ENCODE assay signal across 11 cellular contexts in the genomic region with DNA sequence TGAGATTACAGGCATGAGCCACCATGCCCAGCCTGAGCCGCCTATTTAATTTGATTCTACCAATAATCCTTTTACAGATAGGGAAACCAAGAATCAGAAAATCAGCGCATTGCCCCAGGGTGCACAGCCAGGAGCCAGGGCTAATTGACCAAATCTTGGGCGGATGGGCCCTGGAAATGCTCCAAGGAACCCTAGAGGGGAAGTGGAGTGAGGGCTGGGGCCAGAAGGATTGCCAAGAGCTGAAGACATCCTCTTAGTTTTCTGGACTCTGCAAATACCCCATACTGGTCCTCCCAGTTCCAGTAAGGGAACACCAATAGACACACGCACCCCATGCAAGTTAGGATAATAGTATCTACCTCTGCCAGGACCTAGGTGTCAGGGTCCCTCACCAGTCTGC. TPM values are rescaled to one million over a fixed set of nuclear protein-coding genes. Genes with fewer than 3 reads are reported as not detected.
DNase-seq lines count a peak whose midpoint lies in the region; ATAC-seq, FAIRE-seq and TF ChIP-seq lines count a peak whose summit lies in the region.
"Had no signal": no experiment of that assay in that cellular context is flagged by ENCODE, and none has a peak within 500 bp of the region (broad histone marks: within the 10 kb centered on the region; RNA-seq: fewer than 3 reads in every experiment).

No MANE protein-coding gene starts in this region.

- peak overlapping the region; percentile 82 for H3K9ac ChIP-seq in GM12878 (ENCODE audit: control insufficient read depth, insufficient read depth, low read length)

- H3K27me3 ChIP-seq in breast epithelium (no peaks in the 10 kb centered on the region), GM12878 (replicated peaks in 1 of 2; ENCODE audit: control insufficient read depth in 2 of 2, insufficient read depth in 2 of 2, low read length in 1 of 2) (no peaks in the 10 kb centered on the region), uterus (no peaks in the 10 kb centered on the region), SJCRH30 (no peaks in the 10 kb centered on the region)

- peak overlapping the region; percentile 99 for H3K4me2 ChIP-seq in GM12878 (ENCODE audit: control insufficient read depth, insufficient read depth)

- H3K27ac ChIP-seq in breast epithelium (peak overlapping the region; percentile 76 to 96), GM12878 (ENCODE audit: control insufficient read depth, insufficient read depth) (peak overlapping the region; percentile 98), mesodermal cell (ENCODE audit: low read depth, low read length, severe bottlenecking) (peak overlapping the region; percentile 96), uterus (peak overlapping the region; percentile 80 to 81), SJCRH30 (no peak overlapping the region)

- in situ Hi-C loops in GM12878 (cut with MboI), result no loop called here

- H3K27ac Mint-ChIP-seq in MCF 10A (ENCODE audit: low read depth, unreplicated experiment), result no peak overlapping the region

- CTCF ChIA-PET in MCF 10A (lab: Yijun Ruan, JAX) (interaction anchor here (0.9 to 1.7 kb wide), 3 partner anchors 16 to 45 kb away, joined by 3 to 16 read pairs (median 4); a partner anchor contains a TSS), GM12878 (lab: Yijun Ruan, JAX) (interaction anchor here (0.6 to 4.9 kb wide), 8 partner anchors 16 to 126 kb away, joined by 3 to 29 read pairs (median 6); a partner anchor contains a TSS)

- H3K4me3 ChIP-seq in breast epithelium, result no peak overlapping the region
- H3K4me3 ChIP-seq in GM12878, result peak overlapping the region; percentile 63; the same call in 1 of the 2 replicates
- H3K4me3 ChIP-seq in mesodermal cell (ENCODE audit: extremely low read depth, insufficient read depth, low read length, poor library complexity, severe bottlenecking), result no peak overlapping the region
- no peak overlapping the region for H3K4me3 ChIP-seq in uterus
- no peak overlapping the region for H3K4me3 ChIP-seq in SJCRH30

- no peaks in the 10 kb centered on the region for H4K20me1 ChIP-seq in GM12878 (ENCODE audit: control insufficient read depth, insufficient read depth)

- no peak for TF ChIP-seq RAD21 in GM12878 (IDR thresholded peaks at IDR 0.05; ENCODE audit: insufficient read depth, low read depth, low read length)

- DNase-seq in breast epithelium (ENCODE audit: low spot score in 2 of 2), result no peak
- DNase-seq in MCF 10A (ENCODE audit: unreplicated experiment), result no peak
- DNase-seq in GM12878 (ENCODE audit: low read depth, low spot score), result no peak
- no peak for DNase-seq in uterus
- no peak for DNase-seq in SJCRH30
- DNase-seq in A172 (ENCODE audit: low spot score), result no peak
- no peak for DNase-seq in NOMO-1 (lab: John Stamatoyannopoulos, UW; ENCODE audit: unreplicated experiment in 2 of 2)
- DNase-seq: Calu3, NCI-H1930 had no signal

- H3K9me3 Mint-ChIP-seq in MCF 10A (ENCODE audit: unreplicated experiment), result no peaks in the 10 kb centered on the region

- H3K79me2 ChIP-seq in GM12878 (ENCODE audit: control insufficient read depth, insufficient read depth, low read length), result peaks cover 39% of the 10 kb centered on the region

- TF ChIP-seq POLR2A in breast epithelium (IDR thresholded peaks at IDR 0.05) (no peak), GM12878 (IDR thresholded peaks at IDR 0.05; ENCODE audit: low read depth, low read length) (no peak), uterus (IDR thresholded peaks at IDR 0.05) (no peak)

- POLR2A ChIA-PET in MCF 10A (lab: Yijun Ruan, JAX) (interaction anchor here (0.6 to 2.1 kb wide), 4 partner anchors 14 to 714 kb away, joined by 3 to 20 read pairs (median 3); a partner anchor contains a TSS), GM12878 (lab: Charles Lee) (interaction anchor here (0.8 to 8.0 kb wide), 5 partner anchors 17 to 84 kb away, joined by 3 to 100 read pairs (median 6); a partner anchor contains a TSS)

- no peak for TF ChIP-seq EP300 in GM12878 (IDR thresholded peaks at IDR 0.05; ENCODE audit: borderline replicate concordance in 1 of 2, control insufficient read depth in 1 of 2, low read depth in 2 of 2, low read length in 2 of 2)

- H3K36me3 ChIP-seq in breast epithelium, result no peaks in the 10 kb centered on the region
- peaks cover 0 to 3% of the 10 kb centered on the region in 2 experiments; a peak in 3 of 4 replicates for H3K36me3 ChIP-seq in GM12878 (ENCODE audit: control insufficient read depth in 2 of 2, insufficient read depth in 2 of 2, low read length in 1 of 2)
- peaks cover 23% of the 10 kb centered on the region for H3K36me3 ChIP-seq in mesodermal cell (ENCODE audit: control insufficient read depth, insufficient read depth, low read length)
- H3K36me3 ChIP-seq in uterus, result no peaks in the 10 kb centered on the region
- no peaks in the 10 kb centered on the region for H3K36me3 ChIP-seq in SJCRH30

- RAD21 ChIA-PET in GM12878 (lab: Charles Lee; ENCODE audit: unreplicated experiment), result interaction anchor here (1.1 to 4.6 kb wide), 4 partner anchors 16 to 270 kb away, joined by 3 to 35 read pairs (median 4); a partner anchor contains a TSS

- H2AFZ ChIP-seq in GM12878 (ENCODE audit: control insufficient read depth, low read depth, low read length), result no peak overlapping the region

- H3K4me1 ChIP-seq in breast epithelium (peaks cover 20 to 41% of the 10 kb centered on the region in 2 donors), GM12878 (ENCODE audit: control insufficient read depth, insufficient read depth, low read length) (peaks cover 39% of the 10 kb centered on the region), mesodermal cell (ENCODE audit: control insufficient read depth, insufficient read depth, low read length, poor library complexity, severe bottlenecking) (peaks cover 67% of the 10 kb centered on the region), uterus (peaks cover 0 to 15% of the 10 kb centered on the region in 2 donors), SJCRH30 (peaks cover 35% of the 10 kb centered on the region)

- no peak for FAIRE-seq in GM12878 (lab: Jason Lieb, UNC)
- FAIRE-seq: TTC549 had no signal

- 96% methylated on average over 4 of the region's 4 CpGs for WGBS in GM12878 (ENCODE audit: insufficient coverage, insufficient replicate concordance, low lambda C conversion rate, missing lambda C conversion rate)
- 95 to 98% methylated on average over 4 of the region's 4 CpGs for WGBS in mesodermal cell (ENCODE audit: insufficient coverage in 2 of 2), 2 experiments

- no peaks in the 10 kb centered on the region for H3K27me3 Mint-ChIP-seq in MCF 10A (ENCODE audit: insufficient read depth, unreplicated experiment)

- H3K4me3 Mint-ChIP-seq in MCF 10A (ENCODE audit: unreplicated experiment), result no peak overlapping the region

- no peak for ATAC-seq in GM12878

- H3K9me3 ChIP-seq in breast epithelium (no peaks in the 10 kb centered on the region), GM12878 (replicated peaks; ENCODE audit: control insufficient read depth, insufficient read depth, low read length) (no peaks in the 10 kb centered on the region), mesodermal cell (ENCODE audit: control insufficient read depth, low read length) (no peaks in the 10 kb centered on the region), uterus (no peaks in the 10 kb centered on the region), SJCRH30 (replicated peaks) (no peaks in the 10 kb centered on the region)

- TF ChIP-seq CTCF in breast epithelium (IDR thresholded peaks at IDR 0.05), result no peak
- TF ChIP-seq CTCF in MCF 10A (IDR thresholded peaks at IDR 0.05; ENCODE audit: unreplicated experiment), result no peak
- no peak for TF ChIP-seq CTCF in GM12878 (IDR thresholded peaks at IDR 0.05 in 2 of 3, conservative IDR thresholded peaks at IDR 0.05 in 1 of 3; ENCODE audit: control insufficient read depth in 2 of 3, extremely low read depth in 1 of 3, insufficient read depth in 1 of 3, low read depth in 3 of 3, low read length in 3 of 3)
- no peak for TF ChIP-seq CTCF in uterus (IDR thresholded peaks at IDR 0.05)

- peaks cover 43% of the 10 kb centered on the region for H3K4me1 Mint-ChIP-seq in MCF 10A (ENCODE audit: insufficient read depth, unreplicated experiment)

- SMC1A ChIA-PET in GM12878 (lab: Charles Lee; ENCODE audit: uncharacterized antibody, unreplicated experiment), result interaction anchor here (1.1 to 2.1 kb wide), 4 partner anchors 16 to 77 kb away, joined by 3 to 17 read pairs (median 6); a partner anchor contains a TSS

- peaks cover 7% of the 10 kb centered on the region for H3K36me3 Mint-ChIP-seq in MCF 10A (ENCODE audit: insufficient read depth, unreplicated experiment)

- BruUV-seq in MCF 10A (replicated peaks; lab: Mats Ljungman, UMichigan), result no TSS peak
- BruUV-seq in GM12878 (replicated peaks; lab: Mats Ljungman, UMichigan), result no TSS peak

- intact Hi-C loops in breast epithelium (cut with DNase I; ENCODE audit: low total_unique reads) (no loop called here), MCF 10A (cut with micrococcal nuclease) (no loop called here), GM12878 (cut with micrococcal nuclease; ENCODE audit: unreplicated experiment) (no loop called here), uterus (cut with DNase I; ENCODE audit: low total_unique reads) (no loop called here)

RNA-seq across cellular contexts. Expression of a gene that starts 3.8 kb away (rescaled TPM):
- total RNA-seq in breast epithelium (10 to 100 TPM; 19.3 to 25.9 (median 22.6) TPM), MCF 10A (2022) (12.1 and 14.7 TPM in 2 replicates), GM12878 (2014; rRNA removed) (26.0 and 31.7 TPM in 2 replicates), GM12878 (2014; rRNA removed; fragmentation: Illumina TruSeq; extraction: Trizol) (8.9 and 10.6 TPM in 2 replicates), GM12878 (2021) (65.6 and 65.7 TPM in 2 replicates), uterus (10 to 100 TPM in 3 of 4 donors, 1 to 10 TPM in 1; 2.3 to 37.6 (median 11.8) TPM)
- 48.1 and 49.7 TPM in 2 replicates for total RNA-seq in GM12878 (2013; cell fraction: nucleolus; rRNA removed)
- 18.0 TPM for polyA plus RNA-seq in GM12878 (2011; ENCODE audit: low read depth)
- polyA plus RNA-seq in GM12878 (2011; rRNA removed) (11.7 and 20.9 TPM in 2 replicates), GM12878 (2014; fragmentation: Illumina TruSeq; extraction: Trizol) (10.0 and 18.5 TPM in 2 replicates), GM12878 (2014; fragmentation: Nextera tagmentation; extraction: Ambion mirVana) (10 to 100 TPM in 1 of 2 experiments, 1 to 10 TPM in 1; 9.0 to 17.7 TPM), GM12878 (2014; rRNA removed) (35.6 and 45.2 TPM in 2 replicates), GM12878 (2016; fragmentation: Nextera tagmentation; extraction: Ambion mirVana) (10 to 100 TPM; 13.6 to 14.4 TPM)
- 21.3 and 24.3 TPM in 2 replicates for polyA plus RNA-seq in GM12878 (2011; cell fraction: cytosol; rRNA removed)
- 229 and 274 TPM in 2 replicates for polyA plus RNA-seq in GM12878 (2011; cell fraction: nucleus; rRNA removed)
- 28.8 and 33.4 TPM in 2 replicates for polyA plus RNA-seq in GM12878 (2012)
- 17.7 and 20.1 TPM in 2 replicates for polyA minus RNA-seq in GM12878 (2011; rRNA and poly(A)+ RNA removed)
- polyA minus RNA-seq in GM12878 (2011; cell fraction: cytosol; rRNA and poly(A)+ RNA removed), result 13.9 and 23.9 TPM in 2 replicates
- 22.0 and 39.2 TPM in 2 replicates for polyA minus RNA-seq in GM12878 (2011; cell fraction: nucleus; rRNA and poly(A)+ RNA removed)
- 71.7 TPM for polyA plus RNA-seq in mesodermal cell (2013, experiment 1 of 2)
- 59.8 TPM for polyA plus RNA-seq in mesodermal cell (2013, experiment 2 of 2)
- total RNA-seq in SJCRH30 (2014; rRNA removed; shearing (Covaris generic)), result 20.7 and 23.2 TPM in 2 replicates
- 10.3 and 13.2 TPM in 2 replicates for total RNA-seq in A172 (2014; rRNA removed; shearing (Covaris generic))

RNA-seq across cellular contexts. Expression of a gene that starts 5.3 kb away (rescaled TPM):
- total RNA-seq in breast epithelium (1 to 10 TPM in 2 of 3 donors, under 1 TPM in 1; 0.96 to 2.3 (median 1.3) TPM), MCF 10A (2022) (0.40 and 1.4 TPM in 2 replicates), GM12878 (2014; rRNA removed) (1.3 and 2.0 TPM in 2 replicates), GM12878 (2014; rRNA removed; fragmentation: Illumina TruSeq; extraction: Trizol) (0.85 and 1.1 TPM in 2 replicates), GM12878 (2021) (2.4 and 3.2 TPM in 2 replicates), uterus (1 to 10 TPM in 2 of 4 donors, under 1 TPM in 1, not detected in 1; 0.55 to 1.9 (median 1.3) TPM)
- 4.8 and 5.2 TPM in 2 replicates for total RNA-seq in GM12878 (2013; cell fraction: nucleolus; rRNA removed)
- polyA plus RNA-seq in GM12878 (2011; ENCODE audit: low read depth), result 0.75 TPM
- polyA plus RNA-seq in GM12878 (2011; rRNA removed) (4.8 and 5.7 TPM in 2 replicates), GM12878 (2014; fragmentation: Illumina TruSeq; extraction: Trizol) (1.1 and 1.5 TPM in 2 replicates), GM12878 (2014; fragmentation: Nextera tagmentation; extraction: Ambion mirVana) (under 1 TPM; 0.26 to 0.27 TPM), GM12878 (2014; rRNA removed) (2.3 and 2.7 TPM in 2 replicates), GM12878 (2016; fragmentation: Nextera tagmentation; extraction: Ambion mirVana) (1 to 10 TPM; 1.4 to 1.5 TPM)
- 6.0 and 7.4 TPM in 2 replicates for polyA plus RNA-seq in GM12878 (2011; cell fraction: cytosol; rRNA removed)
- 41.4 and 46.4 TPM in 2 replicates for polyA plus RNA-seq in GM12878 (2011; cell fraction: nucleus; rRNA removed)
- polyA plus RNA-seq in GM12878 (2012), result 1.8 and 1.9 TPM in 2 replicates
- polyA minus RNA-seq in GM12878 (2011; rRNA and poly(A)+ RNA removed), result 3.9 and 7.1 TPM in 2 replicates
- polyA minus RNA-seq in GM12878 (2011; cell fraction: cytosol; rRNA and poly(A)+ RNA removed), result 0.67 and 1.6 TPM in 2 replicates
- 10.3 and 10.4 TPM in 2 replicates for polyA minus RNA-seq in GM12878 (2011; cell fraction: nucleus; rRNA and poly(A)+ RNA removed)
- polyA plus RNA-seq in mesodermal cell (2013, experiment 1 of 2), result 8.8 TPM
- polyA plus RNA-seq in mesodermal cell (2013, experiment 2 of 2), result 7.5 TPM
- total RNA-seq in SJCRH30 (2014; rRNA removed; shearing (Covaris generic)), result 1.4 and 1.7 TPM in 2 replicates
- total RNA-seq in A172 (2014; rRNA removed; shearing (Covaris generic)), result 0.03 and 0.29 TPM in 2 replicates

RNA-seq across cellular contexts. Expression of a gene that starts 16.6 kb away (rescaled TPM):
- total RNA-seq in breast epithelium (10 to 100 TPM; 35.2 to 46.2 (median 44.2) TPM), MCF 10A (2022) (44.4 and 55.5 TPM in 2 replicates), GM12878 (2014; rRNA removed) (37.9 and 48.4 TPM in 2 replicates), GM12878 (2014; rRNA removed; fragmentation: Illumina TruSeq; extraction: Trizol) (34.1 and 35.0 TPM in 2 replicates), GM12878 (2021) (45.9 and 46.8 TPM in 2 replicates), uterus (10 to 100 TPM; 10.2 to 57.9 (median 27.3) TPM)
- total RNA-seq in GM12878 (2013; cell fraction: nucleolus; rRNA removed), result 22.6 and 25.6 TPM in 2 replicates
- polyA plus RNA-seq in GM12878 (2011; ENCODE audit: low read depth), result 30.4 TPM
- polyA plus RNA-seq in GM12878 (2011; rRNA removed) (27.8 and 39.4 TPM in 2 replicates), GM12878 (2014; fragmentation: Illumina TruSeq; extraction: Trizol) (25.1 and 42.6 TPM in 2 replicates), GM12878 (2014; fragmentation: Nextera tagmentation; extraction: Ambion mirVana) (100 to 1,000 TPM; 169 to 244 TPM), GM12878 (2014; rRNA removed) (51.1 and 59.8 TPM in 2 replicates), GM12878 (2016; fragmentation: Nextera tagmentation; extraction: Ambion mirVana) (100 to 1,000 TPM; 128 to 143 TPM)
- polyA plus RNA-seq in GM12878 (2011; cell fraction: cytosol; rRNA removed), result 57.1 and 59.1 TPM in 2 replicates
- 37.1 and 38.2 TPM in 2 replicates for polyA plus RNA-seq in GM12878 (2011; cell fraction: nucleus; rRNA removed)
- polyA plus RNA-seq in GM12878 (2012), result 48.9 and 50.2 TPM in 2 replicates
- polyA minus RNA-seq in GM12878 (2011; rRNA and poly(A)+ RNA removed), result 26.0 and 46.0 TPM in 2 replicates
- polyA minus RNA-seq in GM12878 (2011; cell fraction: cytosol; rRNA and poly(A)+ RNA removed), result 6.2 and 8.0 TPM in 2 replicates
- 17.3 and 30.6 TPM in 2 replicates for polyA minus RNA-seq in GM12878 (2011; cell fraction: nucleus; rRNA and poly(A)+ RNA removed)
- polyA plus RNA-seq in mesodermal cell (2013, experiment 1 of 2), result 44.5 TPM
- 37.3 TPM for polyA plus RNA-seq in mesodermal cell (2013, experiment 2 of 2)
- total RNA-seq in SJCRH30 (2014; rRNA removed; shearing (Covaris generic)), result 32.1 and 33.0 TPM in 2 replicates
- 48.0 and 59.4 TPM in 2 replicates for total RNA-seq in A172 (2014; rRNA removed; shearing (Covaris generic))

RNA-seq across cellular contexts. Expression of a gene that starts 35.9 kb away (rescaled TPM):
- total RNA-seq in breast epithelium (10 to 100 TPM; 15.0 to 26.2 (median 19.8) TPM), MCF 10A (2022) (30.4 and 32.7 TPM in 2 replicates), GM12878 (2014; rRNA removed) (0.93 and 2.6 TPM in 2 replicates), GM12878 (2014; rRNA removed; fragmentation: Illumina TruSeq; extraction: Trizol) (0.69 and 0.98 TPM in 2 replicates), GM12878 (2021) (1.0 and 3.1 TPM in 2 replicates), uterus (10 to 100 TPM in 2 of 4 donors, 1 to 10 TPM in 2; 6.8 to 45.3 (median 17.1) TPM)
- 2.0 and 3.3 TPM in 2 replicates for total RNA-seq in GM12878 (2013; cell fraction: nucleolus; rRNA removed)
- 0.24 TPM for polyA plus RNA-seq in GM12878 (2011; ENCODE audit: low read depth)
- polyA plus RNA-seq in GM12878 (2011; rRNA removed) (0.59 and 1.4 TPM in 2 replicates), GM12878 (2014; fragmentation: Illumina TruSeq; extraction: Trizol) (0.54 TPM in 1 of 2 replicates, not detected in the other), GM12878 (2014; fragmentation: Nextera tagmentation; extraction: Ambion mirVana) (under 1 TPM; 0.14 to 0.24 TPM), GM12878 (2014; rRNA removed) (1.7 and 1.8 TPM in 2 replicates), GM12878 (2016; fragmentation: Nextera tagmentation; extraction: Ambion mirVana) (1 to 10 TPM in 1 of 2 experiments, under 1 TPM in 1; 0.64 to 1.1 TPM)
- polyA plus RNA-seq in GM12878 (2011; cell fraction: cytosol; rRNA removed), result 2.4 and 3.0 TPM in 2 replicates
- polyA plus RNA-seq in GM12878 (2011; cell fraction: nucleus; rRNA removed), result 15.8 and 16.0 TPM in 2 replicates
- 0.39 and 0.42 TPM in 2 replicates for polyA plus RNA-seq in GM12878 (2012)
- 0.88 and 1.8 TPM in 2 replicates for polyA minus RNA-seq in GM12878 (2011; rRNA and poly(A)+ RNA removed)
- polyA minus RNA-seq in GM12878 (2011; cell fraction: cytosol; rRNA and poly(A)+ RNA removed), result 2.1 and 5.0 TPM in 2 replicates
- polyA minus RNA-seq in GM12878 (2011; cell fraction: nucleus; rRNA and poly(A)+ RNA removed), result 3.3 and 4.5 TPM in 2 replicates
- 2.7 TPM for polyA plus RNA-seq in mesodermal cell (2013, experiment 1 of 2)
- polyA plus RNA-seq in mesodermal cell (2013, experiment 2 of 2), result 3.4 TPM
- 0.33 TPM in 1 of 2 replicates, not detected in the other for total RNA-seq in SJCRH30 (2014; rRNA removed; shearing (Covaris generic))
- 0.14 TPM in 1 of 2 replicates, not detected in the other for total RNA-seq in A172 (2014; rRNA removed; shearing (Covaris generic))

RNA-seq across cellular contexts. Expression of a gene that starts 44.5 kb away (rescaled TPM):
- 10 to 100 TPM in 2 of 3 donors, 1 to 10 TPM in 1; 1.1 to 35.0 (median 19.7) TPM for total RNA-seq in breast epithelium
- total RNA-seq in MCF 10A (2022), result 9.6 and 12.0 TPM in 2 replicates
- total RNA-seq in GM12878 (2013; cell fraction: nucleolus; rRNA removed), result 7.4 and 7.7 TPM in 2 replicates
- total RNA-seq in GM12878 (2014; rRNA removed), result 2.9 and 3.3 TPM in 2 replicates
- 0.83 and 0.85 TPM in 2 replicates for total RNA-seq in GM12878 (2014; rRNA removed; fragmentation: Illumina TruSeq; extraction: Trizol)
- 4.7 TPM in 2 replicates for total RNA-seq in GM12878 (2021)
- 0.55 TPM for polyA plus RNA-seq in GM12878 (2011; ENCODE audit: low read depth)
- polyA plus RNA-seq in GM12878 (2011; rRNA removed), result 1.4 and 2.3 TPM in 2 replicates
- 2.3 and 4.2 TPM in 2 replicates for polyA plus RNA-seq in GM12878 (2011; cell fraction: cytosol; rRNA removed)
- 33.6 and 41.6 TPM in 2 replicates for polyA plus RNA-seq in GM12878 (2011; cell fraction: nucleus; rRNA removed)
- polyA plus RNA-seq in GM12878 (2012), result 2.2 and 2.3 TPM in 2 replicates
- polyA plus RNA-seq in GM12878 (2014; fragmentation: Illumina TruSeq; extraction: Trizol), result 0.08 and 0.46 TPM in 2 replicates
- under 1 TPM in 1 of 2 experiments, not detected in 1; 0.05 TPM for polyA plus RNA-seq in GM12878 (2014; fragmentation: Nextera tagmentation; extraction: Ambion mirVana)
- 4.2 and 4.6 TPM in 2 replicates for polyA plus RNA-seq in GM12878 (2014; rRNA removed)
- polyA plus RNA-seq in GM12878 (2016; fragmentation: Nextera tagmentation; extraction: Ambion mirVana), result under 1 TPM; 0.64 to 0.96 TPM
- 0.44 and 1.9 TPM in 2 replicates for polyA minus RNA-seq in GM12878 (2011; rRNA and poly(A)+ RNA removed)
- polyA minus RNA-seq in GM12878 (2011; cell fraction: cytosol; rRNA and poly(A)+ RNA removed), result 0.80 TPM in 1 of 2 replicates, not detected in the other
- 4.0 and 7.6 TPM in 2 replicates for polyA minus RNA-seq in GM12878 (2011; cell fraction: nucleus; rRNA and poly(A)+ RNA removed)
- 2.7 TPM for polyA plus RNA-seq in mesodermal cell (2013, experiment 1 of 2)
- polyA plus RNA-seq in mesodermal cell (2013, experiment 2 of 2), result 2.3 TPM
- total RNA-seq in uterus, result 1 to 10 TPM in 2 of 4 donors, not detected in 2; 1.6 to 5.4 TPM
- 0.84 and 1.8 TPM in 2 replicates for total RNA-seq in SJCRH30 (2014; rRNA removed; shearing (Covaris generic))
- 0.24 and 0.48 TPM in 2 replicates for total RNA-seq in A172 (2014; rRNA removed; shearing (Covaris generic))
